In the genomic region with DNA sequence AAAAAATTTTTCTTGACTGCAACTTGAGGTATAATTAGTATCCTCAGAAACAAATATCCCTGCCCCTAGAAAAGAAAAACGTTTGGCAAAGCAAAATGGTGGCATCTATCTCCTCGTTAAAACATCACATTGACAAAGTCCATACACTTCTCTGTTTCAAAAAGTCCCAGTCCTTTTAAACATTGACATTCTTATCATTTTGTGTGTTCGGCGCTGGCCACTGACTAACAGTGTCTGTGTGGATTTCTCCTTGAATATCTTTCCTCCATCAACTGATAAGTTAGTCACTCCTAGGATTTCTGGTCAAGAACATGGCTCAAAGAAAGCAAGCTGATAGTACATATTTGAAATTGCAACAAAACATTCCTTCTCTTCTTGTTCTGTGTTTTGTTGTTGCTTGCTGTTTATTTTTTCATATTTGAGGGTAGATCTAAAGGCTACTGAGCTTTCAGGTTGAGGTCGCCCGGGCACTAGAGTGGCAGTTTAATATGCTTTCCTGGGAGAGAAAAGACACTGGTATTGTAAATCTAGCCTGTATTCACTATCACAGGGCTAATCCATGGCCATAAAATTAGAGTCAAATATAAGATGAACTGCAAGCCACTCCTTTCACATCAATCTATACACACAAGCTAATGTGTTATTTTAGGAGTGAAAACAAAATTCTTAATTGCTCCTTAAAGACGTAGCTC, we compare ENCODE assay signal across 16 cellular contexts. TPM values are rescaled to one million over a fixed set of nuclear protein-coding genes. Genes with fewer than 3 reads are reported as not detected.
DNase-seq lines count a peak whose midpoint lies in the region; ATAC-seq and TF ChIP-seq lines count a peak whose summit lies in the region.
"Had no signal": no experiment of that assay in that cellular context is flagged by ENCODE, and none has a peak within 500 bp of the region (broad histone marks: within the 10 kb centered on the region; RNA-seq: fewer than 3 reads in every experiment).

No MANE protein-coding gene starts in this region.

- intact Hi-C loops in activated CD4-positive, alpha-beta T cell treated with anti-CD3 and anti-CD28 coated beads, Interleukin-2, amount 10 ng/mL, durations not matched to agents 24 days and 14 days (cut with micrococcal nuclease), result no loop called here

- H3K4me2 ChIP-seq in hepatocyte (peak overlapping the region; percentile 56), trophoblast cell (ENCODE audit: low read length) (no peak overlapping the region)

- H3K23ac ChIP-seq in trophoblast cell (ENCODE audit: low read length), result no peak overlapping the region

- H3K27me3 ChIP-seq in hepatocyte (no peaks in the 10 kb centered on the region), trophoblast cell (ENCODE audit: insufficient read depth, low read length) (no peaks in the 10 kb centered on the region)

- no peak overlapping the region for H3K4ac ChIP-seq in trophoblast cell (ENCODE audit: low read depth, low read length)

- peak; percentile 13 for DNase-seq in activated CD4-positive, alpha-beta T cell treated with anti-CD3 and anti-CD28 coated beads, Interleukin-2, amount 10 ng/mL, durations not matched to agents 24 days and 14 days
- no peak for DNase-seq in activated CD4-positive, alpha-beta T cell treated with anti-CD3 and anti-CD28 coated beads for 48 hours
- peak; percentile 19 for DNase-seq in hepatocyte (ENCODE audit: low spot score)
- DNase-seq in trophoblast cell, result peak; percentile 32 to 66
- no peak for DNase-seq in NCI-H1092 (lab: John Stamatoyannopoulos, UW)
- DNase-seq in natural killer cell treated with Interleukin-12 subunit alpha and Interleukin-12 subunit beta and Interleukin-15 and Interleukin-18, amount 100 ng/mL, for 72 hours (ENCODE audit: low spot score), result no peak
- no peak for DNase-seq in T-helper 9 cell
- DNase-seq: CD8-positive, alpha-beta T cell; COR-L47; DND-41; GF-D8; HCEC 1CT had no signal

- H3K18ac ChIP-seq in trophoblast cell (ENCODE audit: low read length), result no peak overlapping the region

- no peaks in the 10 kb centered on the region for H3K9me2 ChIP-seq in hepatocyte (replicated peaks; ENCODE audit: insufficient read depth)

- H3K36me3 Mint-ChIP-seq in activated CD4-positive, alpha-beta T cell treated with anti-CD3 and anti-CD28 coated beads, Interleukin-2, amount 10 ng/mL, durations not matched to agents 24 days and 14 days (ENCODE audit: low read depth), result no peaks in the 10 kb centered on the region
- peaks cover under 1% of the 10 kb centered on the region for H3K36me3 Mint-ChIP-seq in natural killer cell treated with Interleukin-12 subunit alpha and Interleukin-12 subunit beta and Interleukin-15 and Interleukin-18, amount 100 ng/mL, for 72 hours
- H3K36me3 Mint-ChIP-seq: CD14-positive monocyte; CD8-positive, alpha-beta T cell had no signal

- peaks cover 2% of the 10 kb centered on the region for H3K79me1 ChIP-seq in trophoblast cell (ENCODE audit: low read length)

- peaks cover 21% of the 10 kb centered on the region for H3K27me3 Mint-ChIP-seq in activated CD4-positive, alpha-beta T cell treated with anti-CD3 and anti-CD28 coated beads, Interleukin-2, amount 10 ng/mL, durations not matched to agents 24 days and 14 days
- peaks cover 3 to 45% of the 10 kb centered on the region in 2 donors for H3K27me3 Mint-ChIP-seq in natural killer cell treated with Interleukin-12 subunit alpha and Interleukin-12 subunit beta and Interleukin-15 and Interleukin-18, amount 100 ng/mL, for 72 hours

- H3K4me1 Mint-ChIP-seq in activated CD4-positive, alpha-beta T cell treated with anti-CD3 and anti-CD28 coated beads, Interleukin-2, amount 10 ng/mL, durations not matched to agents 24 days and 14 days, result no peaks in the 10 kb centered on the region
- H3K4me1 Mint-ChIP-seq in natural killer cell treated with Interleukin-12 subunit alpha and Interleukin-12 subunit beta and Interleukin-15 and Interleukin-18, amount 100 ng/mL, for 72 hours (ENCODE audit: low read depth in 2 of 2), result no peaks in the 10 kb centered on the region
- H3K4me1 Mint-ChIP-seq: CD14-positive monocyte had no signal

- H4K8ac ChIP-seq in trophoblast cell (ENCODE audit: low read depth, low read length), result no peak overlapping the region

- H3K36me3 ChIP-seq in hepatocyte (replicated peaks; ENCODE audit: insufficient read depth, low read depth) (no peaks in the 10 kb centered on the region), trophoblast cell (ENCODE audit: control insufficient read depth in 1 of 2, insufficient read depth in 2 of 2, low read length in 2 of 2) (no peaks in the 10 kb centered on the region)

- H3K27ac ChIP-seq in hepatocyte, result peak overlapping the region; percentile 26
- H3K27ac ChIP-seq in trophoblast cell (ENCODE audit: low read depth, low read length), result peak overlapping the region; percentile 44
- H3K27ac ChIP-seq: 22Rv1 had no signal

- TF ChIP-seq CTCF in hepatocyte (IDR thresholded peaks at IDR 0.05; ENCODE audit: poor library complexity), result no peak

- 26% methylated on average over 7 of the region's 7 CpGs for WGBS in hepatocyte (ENCODE audit: low lambda C conversion rate, missing lambda C conversion rate)
- no CpG with 5 or more reads among the region's 7 CpGs for WGBS in trophoblast cell (ENCODE audit: extremely low coverage, insufficient coverage, insufficient read length)

- H3K27ac Mint-ChIP-seq in activated CD4-positive, alpha-beta T cell treated with anti-CD3 and anti-CD28 coated beads, Interleukin-2, amount 10 ng/mL, durations not matched to agents 24 days and 14 days, result no peak overlapping the region
- no peak overlapping the region for H3K27ac Mint-ChIP-seq in natural killer cell treated with Interleukin-12 subunit alpha and Interleukin-12 subunit beta and Interleukin-15 and Interleukin-18, amount 100 ng/mL, for 72 hours
- H3K27ac Mint-ChIP-seq: CD14-positive monocyte; CD8-positive, alpha-beta T cell had no signal

- H2BK12ac ChIP-seq in trophoblast cell (ENCODE audit: low read length), result no peak overlapping the region

- ATAC-seq in natural killer cell treated with Interleukin-12 subunit alpha and Interleukin-12 subunit beta and Interleukin-15 and Interleukin-18, amount 100 ng/mL, for 72 hours, result no peak
- ATAC-seq: CD8-positive, alpha-beta T cell; HepG2 had no signal

- H3K9me3 Mint-ChIP-seq in activated CD4-positive, alpha-beta T cell treated with anti-CD3 and anti-CD28 coated beads, Interleukin-2, amount 10 ng/mL, durations not matched to agents 24 days and 14 days, result no peaks in the 10 kb centered on the region
- H3K9me3 Mint-ChIP-seq in natural killer cell treated with Interleukin-12 subunit alpha and Interleukin-12 subunit beta and Interleukin-15 and Interleukin-18, amount 100 ng/mL, for 72 hours, result no peaks in the 10 kb centered on the region
- H3K9me3 Mint-ChIP-seq: CD8-positive, alpha-beta T cell had no signal

- no peak overlapping the region for H2BK5ac ChIP-seq in trophoblast cell (ENCODE audit: low read depth, low read length, poor library complexity)

- H3K14ac ChIP-seq in trophoblast cell (ENCODE audit: low read length), result no peak overlapping the region

- H4K20me1 ChIP-seq in hepatocyte (ENCODE audit: insufficient read depth, poor library complexity, severe bottlenecking), result no peaks in the 10 kb centered on the region

- H4K12ac ChIP-seq in trophoblast cell (ENCODE audit: low read depth, low read length), result no peak overlapping the region

- H3K4me3 Mint-ChIP-seq in activated CD4-positive, alpha-beta T cell treated with anti-CD3 and anti-CD28 coated beads, Interleukin-2, amount 10 ng/mL, durations not matched to agents 24 days and 14 days, result no peak overlapping the region
- H3K4me3 Mint-ChIP-seq in natural killer cell treated with Interleukin-12 subunit alpha and Interleukin-12 subunit beta and Interleukin-15 and Interleukin-18, amount 100 ng/mL, for 72 hours, result no peak overlapping the region
- H3K4me3 Mint-ChIP-seq: CD14-positive monocyte; CD8-positive, alpha-beta T cell had no signal

- H3K4me3 ChIP-seq in hepatocyte (no peak overlapping the region), trophoblast cell (ENCODE audit: low read depth, low read length) (no peak overlapping the region)

- no peak overlapping the region for H2BK120ac ChIP-seq in trophoblast cell (ENCODE audit: insufficient read depth, low read length, poor library complexity)

- no peak overlapping the region for H4K91ac ChIP-seq in trophoblast cell (ENCODE audit: low read depth, low read length)

- H3K79me2 ChIP-seq in hepatocyte (peaks cover 6% of the 10 kb centered on the region), trophoblast cell (ENCODE audit: control insufficient read depth, insufficient read depth, low read length, poor library complexity) (no peaks in the 10 kb centered on the region)

- no peaks in the 10 kb centered on the region for H3K4me1 ChIP-seq in hepatocyte (ENCODE audit: insufficient read depth)
- H3K4me1 ChIP-seq in trophoblast cell (ENCODE audit: control insufficient read depth in 1 of 2, insufficient read depth in 2 of 2, low read length in 2 of 2), result peaks cover 0 to 5% of the 10 kb centered on the region in 2 experiments

- H3K9me3 ChIP-seq in hepatocyte (ENCODE audit: low read depth), result no peaks in the 10 kb centered on the region
- H3K9me3 ChIP-seq in trophoblast cell (ENCODE audit: insufficient read depth, low read depth, low read length), result no peaks in the 10 kb centered on the region

- H2AK5ac ChIP-seq in trophoblast cell (ENCODE audit: low read length), result no peak overlapping the region

- H3K9ac ChIP-seq in trophoblast cell (ENCODE audit: low read length), result no peak overlapping the region

- peak overlapping the region; percentile 18 for H2AFZ ChIP-seq in hepatocyte
- H2AFZ ChIP-seq in trophoblast cell (ENCODE audit: insufficient read depth, low read length, poor library complexity), result no peak overlapping the region

RNA-seq across cellular contexts. Expression of a gene that starts 8.5 kb away (rescaled TPM):
- total RNA-seq in activated CD4-positive, alpha-beta T cell treated with anti-CD3 and anti-CD28 coated beads, Interleukin-2, amount 10 ng/mL, durations not matched to agents 24 days and 14 days, result not detected in 2 replicates
- total RNA-seq in hepatocyte, result 80.4 and 91.0 TPM in 2 replicates
- polyA plus RNA-seq in hepatocyte, result 233 and 249 TPM in 2 replicates
- 37.1 and 38.1 TPM in 2 replicates for polyA plus RNA-seq in trophoblast cell (2013)
- not detected for total RNA-seq in natural killer cell treated with Interleukin-12 subunit alpha and Interleukin-12 subunit beta and Interleukin-15 and Interleukin-18, amount 100 ng/mL, for 72 hours
- total RNA-seq: A673; CD8-positive, alpha-beta T cell had no signal
- polyA plus RNA-seq: CD14-positive monocyte had no signal

RNA-seq across cellular contexts. Expression of a gene that starts 44.0 kb away (rescaled TPM):
- not detected in 2 replicates for total RNA-seq in activated CD4-positive, alpha-beta T cell treated with anti-CD3 and anti-CD28 coated beads, Interleukin-2, amount 10 ng/mL, durations not matched to agents 24 days and 14 days
- 6.3 and 9.9 TPM in 2 replicates for total RNA-seq in hepatocyte
- 10.9 and 12.7 TPM in 2 replicates for polyA plus RNA-seq in hepatocyte
- 1.8 and 2.2 TPM in 2 replicates for polyA plus RNA-seq in trophoblast cell (2013)
- not detected for total RNA-seq in natural killer cell treated with Interleukin-12 subunit alpha and Interleukin-12 subunit beta and Interleukin-15 and Interleukin-18, amount 100 ng/mL, for 72 hours
- total RNA-seq: A673; CD8-positive, alpha-beta T cell had no signal
- polyA plus RNA-seq: CD14-positive monocyte had no signal

Comparison
In these comparisons a context has a peak if more than half of its experiments do, and no peak if none do; other contexts are left out.
1. DNase-seq: peak in activated CD4-positive, alpha-beta T cell treated with anti-CD3 and anti-CD28 coated beads, Interleukin-2, amount 10 ng/mL, durations not matched to agents 24 days and 14 days (single experiment), hepatocyte (single experiment) and trophoblast cell (2 of 2); none in activated CD4-positive, alpha-beta T cell treated with anti-CD3 and anti-CD28 coated beads for 48 hours (single experiment), NCI-H1092 (single experiment), natural killer cell treated with Interleukin-12 subunit alpha and Interleukin-12 subunit beta and Interleukin-15 and Interleukin-18, amount 100 ng/mL, for 72 hours (single experiment) and T-helper 9 cell (single experiment).
2. RNA of a gene that starts 8.5 kb away (total RNA-seq): 80.4 to 91.0 TPM in hepatocyte; not detected in activated CD4-positive, alpha-beta T cell treated with anti-CD3 and anti-CD28 coated beads, Interleukin-2, amount 10 ng/mL, durations not matched to agents 24 days and 14 days and not detected in natural killer cell treated with Interleukin-12 subunit alpha and Interleukin-12 subunit beta and Interleukin-15 and Interleukin-18, amount 100 ng/mL, for 72 hours; every median in the first group is over 10 times any median in the second.